8 cellular contexts compared by ENCODE assay signal in genomic region chr1:9689011-9689706, GRCh38. TPM values are rescaled to one million over a fixed set of nuclear protein-coding genes. Genes with fewer than 3 reads are reported as not detected.
A peak's percentile ranks its signal among the peaks of the same experiment; 100 is the strongest.
DNase-seq lines count a peak whose midpoint lies in the region; ATAC-seq and TF ChIP-seq lines count a peak whose summit lies in the region.

No MANE protein-coding gene starts in this region.

- peaks cover 2% of the 10 kb centered on the region for H3K36me3 Mint-ChIP-seq in IgD-negative memory B cell

- H3K36me3 ChIP-seq in vagina = no peaks in the 10 kb centered on the region

- no peaks in the 10 kb centered on the region for H3K27me3 ChIP-seq in right cardiac atrium (ENCODE audit: control insufficient read depth, insufficient read depth)
- no peaks in the 10 kb centered on the region for H3K27me3 ChIP-seq in vagina

- H3K27me3 Mint-ChIP-seq in IgD-negative memory B cell = no peaks in the 10 kb centered on the region

- H3K27ac ChIP-seq in right cardiac atrium (ENCODE audit: low read length) = no peak overlapping the region
- H3K27ac ChIP-seq in vagina = peak overlapping the region; percentile 53

- peak; percentile 47 for ATAC-seq in GM21390 (IDR thresholded peaks at IDR 0.05; ENCODE audit: unreplicated experiment)
- peak; percentile 89 for ATAC-seq in right cardiac atrium

- no peaks in the 10 kb centered on the region for H3K9me3 ChIP-seq in right cardiac atrium (ENCODE audit: control insufficient read depth, low read length)
- no peaks in the 10 kb centered on the region for H3K9me3 ChIP-seq in vagina

- DNase-seq in COLO668 (lab: John Stamatoyannopoulos, UW; ENCODE audit: unreplicated experiment) (peak; percentile 90), T-helper 1 cell (peak; percentile 67 to 86 (median 78)), amniotic stem cell (lab: John Stamatoyannopoulos, UW) (peak; percentile 28), right cardiac atrium (peak; percentile 84 to 95 (median 93)), putamen (ENCODE audit: low spot score) (peak; percentile 21), vagina (ENCODE audit: extremely low spot score in 2 of 2) (no peak)

- intact Hi-C loops in right cardiac atrium (cut with DNase I) = no loop called here
- intact Hi-C loops in vagina (cut with DNase I) = no loop called here

- peak overlapping the region; percentile 23 to 88 (median 27) for H3K27ac Mint-ChIP-seq in IgD-negative memory B cell

- H3K4me3 ChIP-seq in right cardiac atrium (ENCODE audit: low read length) (peak overlapping the region; percentile 94), vagina (peak overlapping the region; percentile 71 to 99)

- TF ChIP-seq POLR2A in vagina (IDR thresholded peaks at IDR 0.05) = no peak

- peak overlapping the region; percentile 81 to 93 (median 90) for H3K4me3 Mint-ChIP-seq in IgD-negative memory B cell

- 2% methylated on average over 72 of the region's 72 CpGs for WGBS in right cardiac atrium

- H3K4me1 Mint-ChIP-seq in IgD-negative memory B cell = peaks cover 39 to 49% (median 48%) of the 10 kb centered on the region in 3 donors

- TF ChIP-seq CTCF in vagina (IDR thresholded peaks at IDR 0.05) = no peak

- no peaks in the 10 kb centered on the region for H3K9me3 Mint-ChIP-seq in IgD-negative memory B cell

- peaks cover 4% of the 10 kb centered on the region for H3K4me1 ChIP-seq in right cardiac atrium (ENCODE audit: control insufficient read depth, insufficient read depth, low read length)
- peaks cover 45% of the 10 kb centered on the region for H3K4me1 ChIP-seq in vagina

RNA-seq across cellular contexts. Expression of gene PIK3CD, which starts 37.6 kb away (rescaled TPM):
- polyA plus RNA-seq in IgD-negative memory B cell (82.6 TPM), right cardiac atrium (3.0 TPM)
- total RNA-seq in right cardiac atrium (1 to 10 TPM; 3.8 to 5.9 (median 4.5) TPM), vagina (13.0 TPM)

Comparison
In these comparisons a context has a peak if more than half of its experiments do, and no peak if none do; other contexts are left out.
1. DNase-seq: peak in COLO668 (single experiment), T-helper 1 cell (5 of 5), amniotic stem cell (single experiment), right cardiac atrium (3 of 3) and putamen (single experiment); none in vagina (0 of 2).